24 cellular contexts compared by ENCODE assay signal in genomic region chr5:43418561-43418960, GRCh38. TPM values are rescaled to one million over a fixed set of nuclear protein-coding genes. Genes with fewer than 3 reads are reported as not detected.
DNase-seq lines count a peak whose midpoint lies in the region; ATAC-seq, FAIRE-seq and TF ChIP-seq lines count a peak whose summit lies in the region.
"Had no signal": no experiment of that assay in that cellular context is flagged by ENCODE, and none has a peak within 500 bp of the region (broad histone marks: within the 10 kb centered on the region; RNA-seq: fewer than 3 reads in every experiment).

No MANE protein-coding gene starts in this region.

- H3K4me3 ChIP-seq in K562: no peak overlapping the region
- H3K4me3 ChIP-seq in mucosa of descending colon: no peak overlapping the region
- H3K4me3 ChIP-seq in PC-9: no peak overlapping the region
- H3K4me3 ChIP-seq: BLaER1, GM12878, GM23248 had no signal

- no peak for FAIRE-seq in K562 (lab: Jason Lieb, UNC)
- FAIRE-seq: A204.1, D721Med, GM12878, GM19239, H1 had no signal

- no peak for TF ChIP-seq EP300 in K562 (IDR thresholded peaks at IDR 0.05; ENCODE audit: low read length)

- H4K20me1 ChIP-seq in K562 (replicated peaks; ENCODE audit: control insufficient read depth, insufficient read depth, low read length): no peaks in the 10 kb centered on the region
- H4K20me1 ChIP-seq in PC-9 (ENCODE audit: insufficient read depth): no peaks in the 10 kb centered on the region
- H4K20me1 ChIP-seq: BLaER1 had no signal

- POLR2A ChIA-PET in K562 (lab: Yijun Ruan, JAX): interaction anchor here (1.0 kb wide), 1 partner anchor 66 kb away, joined by 5 read pairs; the partner anchor contains the start of gene TMEM267
- POLR2A ChIA-PET in PC-9 (lab: Charles Lee; ENCODE audit: unreplicated experiment): no interaction called here

- TF ChIP-seq CTCF in K562 (IDR thresholded peaks at IDR 0.05 in 2 of 3, conservative IDR thresholded peaks at IDR 0.05 in 1 of 3; ENCODE audit: insufficient read depth in 2 of 3, low read depth in 1 of 3, low read length in 3 of 3): no peak
- no peak for TF ChIP-seq CTCF in mucosa of descending colon (IDR thresholded peaks at IDR 0.05)
- TF ChIP-seq CTCF in PC-9 (conservative IDR thresholded peaks at IDR 0.05): no peak

- H3K9me3 ChIP-seq in K562 (replicated peaks; ENCODE audit: control insufficient read depth, insufficient read depth, low read depth, low read length): no peaks in the 10 kb centered on the region
- no peaks in the 10 kb centered on the region for H3K9me3 ChIP-seq in mucosa of descending colon
- H3K9me3 ChIP-seq in PC-9 (ENCODE audit: insufficient read depth, low read depth): no peaks in the 10 kb centered on the region
- H3K9me3 ChIP-seq: BLaER1 had no signal

- H2AFZ ChIP-seq in K562 (ENCODE audit: low read depth, low read length): 0 out of 2 replicates have a peak overlapping the region, but pooled peaks have one; percentile 29
- H2AFZ ChIP-seq in PC-9: no peak overlapping the region
- H2AFZ ChIP-seq: GM23248 had no signal

- H3K9me1 ChIP-seq in K562 (ENCODE audit: control insufficient read depth, insufficient read depth, low read length): peaks cover 5% of the 10 kb centered on the region

- H3K9me2 ChIP-seq in PC-9 (ENCODE audit: insufficient read depth): no peaks in the 10 kb centered on the region

- no peaks in the 10 kb centered on the region for H3K79me2 ChIP-seq in K562 (ENCODE audit: control insufficient read depth, insufficient read depth, low read length)
- H3K79me2 ChIP-seq in PC-9 (ENCODE audit: low read depth): no peaks in the 10 kb centered on the region

- TF ChIP-seq POLR2A in K562 (conservative IDR thresholded peaks at IDR 0.05): no peak

- DNase-seq in NCI-H2029 treated with DMSO at 0.1 percent for 48 hours (lab: John Stamatoyannopoulos, UW): peak; percentile 19
- no peak for DNase-seq in NCI-H2029 (lab: John Stamatoyannopoulos, UW)
- DNase-seq in K562 (ENCODE audit: extremely low read depth in 1 of 4, low spot score in 3 of 4): no peak
- DNase-seq in mucosa of descending colon: no peak
- DNase-seq in posterior cingulate gyrus: no peak
- DNase-seq in PC-9: no peak
- DNase-seq in COR-L47 (lab: John Stamatoyannopoulos, UW): no peak
- DNase-seq: CD4-positive, CD25-positive, alpha-beta regulatory T cell; CD8-positive, alpha-beta T cell; DMS 273 treated with DMSO at 0.1 percent for 48 hours; DMS79; EL; GDM1; GM23248; H7; HCEC 1CT had no signal

- H3K4me1 ChIP-seq in K562 (replicated peaks in 1 of 2; ENCODE audit: control insufficient read depth in 2 of 2, insufficient read depth in 2 of 2, low read length in 2 of 2): peaks cover 14 to 20% of the 10 kb centered on the region in 2 experiments
- H3K4me1 ChIP-seq in mucosa of descending colon (ENCODE audit: low read depth): peaks cover 20% of the 10 kb centered on the region
- peaks cover 38% of the 10 kb centered on the region for H3K4me1 ChIP-seq in PC-9 (replicated peaks; ENCODE audit: insufficient read depth)
- H3K4me1 ChIP-seq: BLaER1 had no signal

- in situ Hi-C loops in K562 (cut with MboI): no loop called here

- BruUV-seq in K562 (replicated peaks; lab: Mats Ljungman, UMichigan) (no TSS peak), PC-9 (replicated peaks; lab: Mats Ljungman, UMichigan) (no TSS peak)

- whole genome bisulfite sequencing in K562 (ENCODE audit: insufficient coverage, low coverage, missing lambda C conversion rate): 83% methylated on average over 2 of the region's 2 CpGs

- no peak overlapping the region for H3K4me2 ChIP-seq in K562 (ENCODE audit: insufficient read depth, low read length)
- H3K4me2 ChIP-seq in PC-9: no peak overlapping the region
- H3K4me2 ChIP-seq: BLaER1 had no signal

- peaks cover 21% of the 10 kb centered on the region for H3F3A ChIP-seq in PC-9 (ENCODE audit: insufficient read depth, low read depth)

- ATAC-seq in K562 (no peak), mucosa of descending colon (peak; percentile 73)
- ATAC-seq: CD8-positive, alpha-beta T cell; GM12878 had no signal

- no peak overlapping the region for H3K9ac ChIP-seq in K562 (ENCODE audit: insufficient read depth in 1 of 2, low read depth in 2 of 2, low read length in 2 of 2)
- H3K9ac ChIP-seq: BLaER1, GM23248 had no signal

- CTCF ChIA-PET in K562 (lab: Yijun Ruan, JAX; ENCODE audit: low intra/inter-chr PET ratio) (interaction anchor here (0.6 kb wide), 1 partner anchor 292 kb away, joined by 3 read pairs; no protein-coding TSS in a partner anchor), PC-9 (lab: Charles Lee) (no interaction called here)

- H3K27ac ChIP-seq in K562 (ENCODE audit: extremely low read depth, low read depth, low read length): no peak overlapping the region
- no peak overlapping the region for H3K27ac ChIP-seq in PC-9
- H3K27ac ChIP-seq: 22Rv1, BLaER1, C4-2B, GM23248 had no signal

- intact Hi-C loops in K562 (cut with micrococcal nuclease) (loop anchor here (5.0 kb wide), 1 partner anchor 64 kb away; the partner anchor contains the start of gene TMEM267), mucosa of descending colon (cut with DNase I, micrococcal nuclease) (no loop called here), posterior cingulate gyrus (cut with DNase I) (no loop called here), PC-9 (cut with micrococcal nuclease; ENCODE audit: unreplicated experiment) (no loop called here)

- no peak for TF ChIP-seq RAD21 in K562 (CRISPR knock-in tag; conservative IDR thresholded peaks at IDR 0.05 in 1 of 2, IDR thresholded peaks at IDR 0.05 in 1 of 2)

- no peaks in the 10 kb centered on the region for H3K27me3 ChIP-seq in K562 (ENCODE audit: control insufficient read depth in 2 of 2, insufficient read depth in 2 of 2, low read length in 2 of 2)
- no peaks in the 10 kb centered on the region for H3K27me3 ChIP-seq in PC-9 (ENCODE audit: insufficient read depth, low read depth)
- H3K27me3 ChIP-seq: BLaER1 had no signal

- H3K36me3 ChIP-seq in K562 (ENCODE audit: control insufficient read depth, insufficient read depth, low read length): no peaks in the 10 kb centered on the region
- no peaks in the 10 kb centered on the region for H3K36me3 ChIP-seq in mucosa of descending colon (ENCODE audit: low read depth)
- no peaks in the 10 kb centered on the region for H3K36me3 ChIP-seq in PC-9 (ENCODE audit: low read depth)
- H3K36me3 ChIP-seq: BLaER1 had no signal

TF ChIP-seq in K562, 482 proteins besides CTCF, POLR2A, EP300 and RAD21:
- TF ChIP-seq CREM (IDR thresholded peaks at IDR 0.05; ENCODE audit: low read depth): no peak
- no peak for TF ChIP-seq ZNF41 (CRISPR knock-in tag; conservative IDR thresholded peaks at IDR 0.05)
TF ChIP-seq in K562: peak in this region for 0.

RNA-seq across cellular contexts. Expression of gene CCL28, which starts 6.4 kb away (rescaled TPM):
- total RNA-seq in K562 (2011; cell fraction: chromatin; rRNA removed; ENCODE audit: low replicate concordance): not detected in 2 replicates
- not detected in 2 replicates for total RNA-seq in K562 (2011; cell fraction: nucleolus; rRNA removed)
- total RNA-seq in K562 (2011; cell fraction: nucleoplasm; rRNA removed): not detected in 2 replicates
- not detected in 2 replicates for total RNA-seq in K562 (2014; rRNA removed)
- total RNA-seq in K562 (2014; rRNA removed; fragmentation: Illumina TruSeq; extraction: Trizol): not detected in 2 replicates
- total RNA-seq in K562 (2015; rRNA removed; fragmentation: Illumina TruSeq; extraction: Trizol): not detected in 2 replicates
- total RNA-seq in K562 (2021): not detected in 2 replicates
- 0.11 TPM in 1 of 2 replicates, not detected in the other for polyA plus RNA-seq in K562 (2011; rRNA removed)
- polyA plus RNA-seq in K562 (2011; cell fraction: cytosol; rRNA removed): 0.06 TPM in 1 of 2 replicates, not detected in the other
- 0.04 TPM in 1 of 2 replicates, not detected in the other for polyA plus RNA-seq in K562 (2011; cell fraction: nucleus; rRNA removed)
- not detected in 2 replicates for polyA plus RNA-seq in K562 (2012)
- polyA plus RNA-seq in K562 (2014; fragmentation: Illumina TruSeq; extraction: Trizol): not detected in 2 replicates
- polyA plus RNA-seq in K562 (2014; fragmentation: Nextera tagmentation; extraction: Ambion mirVana): not detected
- not detected in 2 replicates for polyA plus RNA-seq in K562 (2014; rRNA removed)
- polyA minus RNA-seq in K562 (2011; rRNA and poly(A)+ RNA removed): not detected in 2 replicates
- not detected in 2 replicates for polyA minus RNA-seq in K562 (2011; cell fraction: cytosol; rRNA and poly(A)+ RNA removed)
- not detected in 2 replicates for polyA minus RNA-seq in K562 (2011; cell fraction: nucleus; rRNA and poly(A)+ RNA removed)
- 100 to 1,000 TPM in 1 of 3 donors, 10 to 100 TPM in 2; 44.1 to 108 (median 91.1) TPM for total RNA-seq in mucosa of descending colon
- total RNA-seq in PC-9 (2021): 2.2 and 4.3 TPM in 2 replicates
- total RNA-seq: H1, H7 had no signal
